23 cellular contexts compared by ENCODE assay signal in the genomic region with DNA sequence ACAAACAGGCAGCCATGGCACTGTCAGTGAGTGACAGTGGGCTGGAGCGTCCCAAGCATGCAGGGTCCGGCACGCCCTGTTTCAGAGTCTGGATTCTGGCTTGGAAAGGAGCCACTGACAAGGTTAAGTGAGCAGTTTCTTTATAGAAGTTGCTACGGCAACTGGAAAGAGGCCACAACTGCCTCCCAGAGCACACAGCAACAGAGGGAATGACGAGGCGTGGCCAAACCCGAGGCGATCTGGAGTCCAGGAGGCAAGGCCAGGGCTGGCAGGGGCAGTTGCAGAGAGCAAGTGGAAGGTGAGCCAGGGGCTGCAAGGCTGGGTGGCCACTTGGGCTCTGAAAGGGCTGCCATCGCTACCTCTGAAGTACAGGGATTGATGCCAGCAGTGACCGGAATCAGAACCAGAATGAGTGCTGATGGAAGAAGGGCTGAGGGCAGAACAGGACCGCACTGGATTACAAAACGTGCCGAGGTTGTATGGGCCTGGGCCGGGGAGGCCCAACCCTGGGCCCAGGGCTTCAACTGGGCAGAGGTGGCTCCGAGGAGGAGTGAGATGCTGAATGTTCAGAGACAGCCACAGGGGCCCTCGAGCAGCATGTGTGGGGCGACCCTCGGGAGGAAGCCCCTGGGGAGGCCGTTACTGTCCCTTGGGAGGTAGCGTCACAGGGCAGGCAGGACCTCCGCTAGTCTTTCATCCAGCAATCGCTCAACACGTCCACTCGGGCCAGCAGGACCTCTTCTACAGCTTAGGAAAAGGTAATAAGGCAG. TPM values are rescaled to one million over a fixed set of nuclear protein-coding genes. Genes with fewer than 3 reads are reported as not detected.
DNase-seq lines count a peak whose midpoint lies in the region; ATAC-seq and TF ChIP-seq lines count a peak whose summit lies in the region.
"Had no signal": no experiment of that assay in that cellular context is flagged by ENCODE, and none has a peak within 500 bp of the region (broad histone marks: within the 10 kb centered on the region; RNA-seq: fewer than 3 reads in every experiment).

No MANE protein-coding gene starts in this region.

- peak overlapping the region; percentile 54 for H3K27ac ChIP-seq in left ventricle myocardium inferior (replicated peaks)
- peak overlapping the region in 1 of 2 donors; percentile 46 for H3K27ac ChIP-seq in prostate gland
- H3K27ac ChIP-seq: body of pancreas, tibial artery had no signal

- DNase-seq in LHCN-M2 (ENCODE audit: low read depth) (peak; percentile 26), amniotic epithelial cell (ENCODE audit: low read depth) (peak; percentile 24), left ventricle myocardium inferior (no peak), prostate gland (ENCODE audit: low spot score) (peak; percentile 63), COR-L47 (lab: John Stamatoyannopoulos, UW) (no peak), ecto neural progenitor cell (ENCODE audit: low spot score) (no peak)
- DNase-seq: activated CD4-positive, CD25-positive, alpha-beta regulatory T cell treated with anti-CD3 and anti-CD28 coated beads, Interleukin-2, amount 50 U/mL, for 72 hours; activated CD8-positive, alpha-beta memory T cell treated with anti-CD3 and anti-CD28 coated beads, Interleukin-2, amount 10 ng/mL, durations not matched to agents 7 days and 5 days; activated effector memory CD4-positive, alpha-beta T cell treated with anti-CD3 and anti-CD28 coated beads, Interleukin-2, amount 50 U/mL, for 16 hours; body of pancreas; C1 segment of cervical spinal cord; foreskin fibroblast; IMR-90; mammary epithelial cell; NCI-H1092; NCI-H2171; SHP77; stimulated activated CD4-positive, alpha-beta T cell treated with anti-CD3 and anti-CD28 coated beads, Interleukin-4, amount 100 ng/mL, for 1 hour; stimulated activated CD8-positive, alpha-beta memory T cell treated with anti-CD3 and anti-CD28 coated beads, Interleukin-4, amount 100 ng/mL, for 48 hours; tibial artery had no signal

- 69% methylated on average over 24 of the region's 24 CpGs for WGBS in prostate gland

- TF ChIP-seq CTCF in left ventricle myocardium inferior (IDR thresholded peaks at IDR 0.05; ENCODE audit: borderline replicate concordance): no peak
- no peak for TF ChIP-seq CTCF in prostate gland (IDR thresholded peaks at IDR 0.05)

- ATAC-seq in GM21367 (IDR thresholded peaks at IDR 0.05; ENCODE audit: unreplicated experiment): no peak
- no peak for ATAC-seq in GM21360 (IDR thresholded peaks at IDR 0.05; ENCODE audit: unreplicated experiment)
- ATAC-seq: activated CD8-positive, alpha-beta memory T cell treated with anti-CD3 and anti-CD28 coated beads, Interleukin-2, amount 10 ng/mL, durations not matched to agents 7 days and 5 days; body of pancreas; sciatic nerve had no signal

- intact Hi-C loops in left ventricle myocardium inferior (cut with micrococcal nuclease) (no loop called here), prostate gland (cut with DNase I) (no loop called here)

- TF ChIP-seq POLR2A in prostate gland (IDR thresholded peaks at IDR 0.05): no peak

- no peaks in the 10 kb centered on the region for H3K9me3 ChIP-seq in left ventricle myocardium inferior (replicated peaks)
- H3K9me3 ChIP-seq in prostate gland: no peaks in the 10 kb centered on the region
- H3K9me3 ChIP-seq: body of pancreas, tibial artery had no signal

- H3K4me1 ChIP-seq in left ventricle myocardium inferior (peaks cover 32% of the 10 kb centered on the region), prostate gland (replicated peaks) (peaks cover 4% of the 10 kb centered on the region)

- H3K36me3 ChIP-seq in left ventricle myocardium inferior: peaks cover 63% of the 10 kb centered on the region
- H3K36me3 ChIP-seq in prostate gland: no peaks in the 10 kb centered on the region

- H3K4me3 ChIP-seq in left ventricle myocardium inferior (no peak overlapping the region), prostate gland (no peak overlapping the region)
- H3K4me3 ChIP-seq: body of pancreas, tibial artery had no signal

- H3K27me3 ChIP-seq in left ventricle myocardium inferior (ENCODE audit: low read depth) (no peaks in the 10 kb centered on the region), prostate gland (replicated peaks; ENCODE audit: insufficient read depth) (no peaks in the 10 kb centered on the region)
- H3K27me3 ChIP-seq: body of pancreas, tibial artery had no signal

RNA-seq across cellular contexts. Expression of a gene that starts 4.6 kb away (rescaled TPM):
- 63.0 and 66.9 TPM in 2 replicates for total RNA-seq in LHCN-M2 (2014; rRNA removed)
- polyA plus RNA-seq in LHCN-M2 (2012): 87.6 TPM
- total RNA-seq in left ventricle myocardium inferior: 233 TPM
- 100 to 1,000 TPM in 1 of 2 donors, 10 to 100 TPM in 1; 75.8 to 133 TPM for total RNA-seq in prostate gland

RNA-seq across cellular contexts. Expression of a gene that starts 6.1 kb away (rescaled TPM):
- total RNA-seq in LHCN-M2 (2014; rRNA removed) (0.17 and 0.26 TPM in 2 replicates), left ventricle myocardium inferior (9.0 TPM), prostate gland (10 to 100 TPM; 34.2 to 64.3 TPM)
- 0.52 TPM for polyA plus RNA-seq in LHCN-M2 (2012)

RNA-seq across cellular contexts. Expression of a gene that starts 22.5 kb away (rescaled TPM):
- total RNA-seq in LHCN-M2 (2014; rRNA removed) (26.4 and 36.6 TPM in 2 replicates), left ventricle myocardium inferior (18.0 TPM), prostate gland (10 to 100 TPM; 34.3 to 62.4 TPM)
- polyA plus RNA-seq in LHCN-M2 (2012): 13.7 TPM

RNA-seq across cellular contexts. Expression of a gene that starts 34.1 kb away (rescaled TPM):
- 36.1 and 38.5 TPM in 2 replicates for total RNA-seq in LHCN-M2 (2014; rRNA removed)
- polyA plus RNA-seq in LHCN-M2 (2012): 26.3 TPM
- total RNA-seq in left ventricle myocardium inferior: 11.6 TPM
- 10 to 100 TPM; 20.8 to 34.8 TPM for total RNA-seq in prostate gland

RNA-seq across cellular contexts. Expression of a gene that starts 49.2 kb away (rescaled TPM):
- total RNA-seq in LHCN-M2 (2014; rRNA removed) (13.6 and 16.4 TPM in 2 replicates), left ventricle myocardium inferior (16.2 TPM), prostate gland (100 to 1,000 TPM; 123 to 126 TPM)
- 21.0 TPM for polyA plus RNA-seq in LHCN-M2 (2012)

Comparison
In these comparisons a context has a peak if more than half of its experiments do, and no peak if none do; other contexts are left out.
1. DNase-seq: peak in LHCN-M2 (single experiment), amniotic epithelial cell (single experiment) and prostate gland (single experiment); none in left ventricle myocardium inferior (single experiment), COR-L47 (single experiment) and ecto neural progenitor cell (single experiment).